Comparison of ENCODE assay signal across 21 cellular contexts in the genomic region with DNA sequence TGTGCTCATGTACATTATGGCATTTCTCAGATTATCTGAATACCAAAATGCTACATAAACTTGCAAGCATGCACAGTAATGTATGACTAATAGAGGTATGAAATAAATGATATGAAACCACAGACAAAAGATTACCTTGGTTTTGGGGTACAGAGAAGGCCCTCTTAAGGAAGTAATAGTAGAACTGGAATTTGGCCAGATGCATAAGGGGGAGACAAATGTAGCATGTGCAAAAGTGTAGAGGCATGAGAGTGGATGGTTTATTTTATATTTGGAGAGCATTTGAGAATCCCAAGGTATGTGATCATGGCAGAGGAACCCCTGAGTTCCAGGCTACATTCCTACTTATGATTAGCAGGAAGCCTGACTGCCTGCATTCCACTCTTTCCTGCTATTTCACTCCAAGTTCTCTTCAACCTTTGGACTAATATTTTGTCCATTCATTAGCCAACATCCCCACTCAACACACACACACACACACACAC.
DNase-seq lines count a peak whose midpoint lies in the region; ATAC-seq, FAIRE-seq and TF ChIP-seq lines count a peak whose summit lies in the region.
"Had no signal": no experiment of that assay in that cellular context is flagged by ENCODE, and none has a peak within 500 bp of the region (broad histone marks: within the 10 kb centered on the region; RNA-seq: fewer than 3 reads in every experiment).

No MANE protein-coding gene starts in this region.

- no peak overlapping the region for H3K14ac ChIP-seq in H1 (ENCODE audit: insufficient read length)

- H3K9me3 ChIP-seq in GM23248 (ENCODE audit: low read depth) (no peaks in the 10 kb centered on the region), H1 (ENCODE audit: insufficient read depth in 2 of 2, low read depth in 1 of 2, low read length in 1 of 2) (no peaks in the 10 kb centered on the region), colonic mucosa (no peaks in the 10 kb centered on the region)
- no peaks in the 10 kb centered on the region for H3K9me3 ChIP-seq in CD8-positive, alpha-beta T cell (ENCODE audit: low read length)
- H3K9me3 ChIP-seq: BLaER1, MG63, SJCRH30, tibial artery had no signal

- intact Hi-C loops in colonic mucosa (cut with DNase I) = loop anchor here (10.0 kb wide), 1 partner anchor 487 kb away; no protein-coding TSS in a partner anchor
- intact Hi-C loops in CD8-positive, alpha-beta T cell (cut with DNase I, micrococcal nuclease) = no loop called here

- H3F3A ChIP-seq in GM23248 (ENCODE audit: insufficient read depth) = peaks cover 60% of the 10 kb centered on the region

- H3K56ac ChIP-seq in H1 (replicated peaks; ENCODE audit: insufficient read length, low read depth, low read length) = no peak overlapping the region

- TF ChIP-seq EP300 in H1 (IDR thresholded peaks at IDR 0.05; ENCODE audit: borderline replicate concordance in 1 of 2, low read depth in 2 of 2, low read length in 2 of 2) = no peak

- H4K5ac ChIP-seq in H1 (ENCODE audit: insufficient read length, low read depth, low read length) = no peak overlapping the region

- H3K27me3 ChIP-seq in GM23248 (replicated peaks; ENCODE audit: insufficient read depth) = no peaks in the 10 kb centered on the region
- H3K27me3 ChIP-seq in H1 (replicated peaks in 1 of 4; ENCODE audit: control insufficient read depth in 3 of 4, extremely low read depth in 1 of 4, insufficient read depth in 3 of 4, low read length in 3 of 4) = no peaks in the 10 kb centered on the region
- no peaks in the 10 kb centered on the region for H3K27me3 ChIP-seq in colonic mucosa
- no peaks in the 10 kb centered on the region for H3K27me3 ChIP-seq in CD8-positive, alpha-beta T cell (ENCODE audit: insufficient read depth, low read length)
- H3K27me3 ChIP-seq: BLaER1, MG63, SJCRH30, tibial artery had no signal

- H2AFZ ChIP-seq in GM23248 (no peak overlapping the region), H1 (ENCODE audit: low read length) (no peak overlapping the region)

- no peak for ATAC-seq in CD8-positive, alpha-beta T cell
- ATAC-seq: HCT116 had no signal

- no peaks in the 10 kb centered on the region for H4K20me1 ChIP-seq in GM23248 (ENCODE audit: insufficient read depth)
- H4K20me1 ChIP-seq in H1 (replicated peaks in 1 of 2; ENCODE audit: control insufficient read depth in 1 of 2, insufficient read depth in 2 of 2, low read length in 2 of 2) = no peaks in the 10 kb centered on the region
- H4K20me1 ChIP-seq: BLaER1 had no signal

- in situ Hi-C loops in GM23248 (cut with MboI) = loop anchor here (25.0 kb wide), 1 partner anchor 681 kb away; no protein-coding TSS in a partner anchor

- no peak overlapping the region for H4K8ac ChIP-seq in H1 (ENCODE audit: extremely low read depth, insufficient read depth, low read length)

- no peak overlapping the region for H2BK20ac ChIP-seq in H1 (ENCODE audit: low read length)

- no peaks in the 10 kb centered on the region for H3K36me3 ChIP-seq in GM23248 (ENCODE audit: low read depth)
- H3K36me3 ChIP-seq in H1 (ENCODE audit: control insufficient read depth in 2 of 4, insufficient read depth in 4 of 4, low read length in 3 of 4) = 0 out of 8 replicates have a peak, but pooled peaks cover 0 to 3% (median 0%) of the 10 kb centered on the region in 4 experiments
- no peaks in the 10 kb centered on the region for H3K36me3 ChIP-seq in colonic mucosa
- no peaks in the 10 kb centered on the region for H3K36me3 ChIP-seq in CD8-positive, alpha-beta T cell (ENCODE audit: insufficient read depth, low read length)
- H3K36me3 ChIP-seq: BLaER1, MG63, SJCRH30 had no signal

- no peaks in the 10 kb centered on the region for H3K9me2 ChIP-seq in GM23248 (ENCODE audit: insufficient read depth)

- H3K27ac ChIP-seq in GM23248 (no peak overlapping the region), H1 (ENCODE audit: low read depth, low read length) (no peak overlapping the region), colonic mucosa (no peak overlapping the region)
- no peak overlapping the region for H3K27ac ChIP-seq in CD8-positive, alpha-beta T cell (ENCODE audit: low read depth, low read length)
- H3K27ac ChIP-seq: BLaER1, SJCRH30, tibial artery had no signal

- peak; percentile 11 for FAIRE-seq in RCC 7860 (lab: Jason Lieb, UNC)
- FAIRE-seq in H1 (lab: Jason Lieb, UNC) = no peak

- no peak overlapping the region for H2BK120ac ChIP-seq in H1 (replicated peaks; ENCODE audit: low read depth, low read length)

- peak overlapping the region; percentile 50 for H3K4me2 ChIP-seq in GM23248 (ENCODE audit: unreplicated experiment)
- H3K4me2 ChIP-seq in H1 (ENCODE audit: insufficient read depth in 1 of 2, low read depth in 2 of 2, low read length in 2 of 2) = no peak overlapping the region
- H3K4me2 ChIP-seq: BLaER1 had no signal

- no peaks in the 10 kb centered on the region; the same call in 1 of the 2 replicates for H3K23me2 ChIP-seq in H1 (ENCODE audit: low read depth, low read length)

- H3K4me3 ChIP-seq in GM23248 = no peak overlapping the region
- no peak overlapping the region for H3K4me3 ChIP-seq in H1 (ENCODE audit: extremely low read depth in 1 of 4, insufficient read depth in 2 of 4, low read depth in 3 of 4, low read length in 4 of 4)
- no peak overlapping the region for H3K4me3 ChIP-seq in colonic mucosa
- no peak overlapping the region for H3K4me3 ChIP-seq in CD8-positive, alpha-beta T cell (ENCODE audit: low read depth, low read length)
- H3K4me3 ChIP-seq: BLaER1, MG63, SJCRH30, tibial artery had no signal

- H3K27me3 Mint-ChIP-seq in CD8-positive, alpha-beta T cell (ENCODE audit: low read depth) = peaks cover 12% of the 10 kb centered on the region

- no peak overlapping the region for H3K18ac ChIP-seq in H1 (ENCODE audit: extremely low read depth, low read length)

- TF ChIP-seq CTCF in H1 (IDR thresholded peaks at IDR 0.05; ENCODE audit: control extremely low read depth in 1 of 3, insufficient read depth in 1 of 3, low read depth in 1 of 3, low read length in 3 of 3) (no peak), colonic mucosa (IDR thresholded peaks at IDR 0.05) (no peak), GM20000 (IDR thresholded peaks at IDR 0.05; ENCODE audit: extremely low read depth, missing control alignments) (no peak)
- no peak for TF ChIP-seq CTCF in CD8-positive, alpha-beta T cell (IDR thresholded peaks at IDR 0.05)

- no peak overlapping the region for H3K27ac Mint-ChIP-seq in CD8-positive, alpha-beta T cell
- H3K27ac Mint-ChIP-seq: memory B cell had no signal

- CTCF ChIA-PET in H1 (lab: Charles Lee; ENCODE audit: partially characterized antibody) = interaction anchor here (1.8 to 13.1 kb wide), 2 partner anchors 7 to 11 kb away, joined by 4 to 113 read pairs; no protein-coding TSS in a partner anchor
- CTCF ChIA-PET in CD8-positive, alpha-beta T cell (lab: Charles Lee) = no interaction called here

- no peak for TF ChIP-seq RAD21 in H1 (IDR thresholded peaks at IDR 0.05 in 1 of 2, conservative IDR thresholded peaks at IDR 0.05 in 1 of 2; ENCODE audit: low read depth in 2 of 2, low read length in 2 of 2)

- H3K4me1 Mint-ChIP-seq in CD8-positive, alpha-beta T cell (ENCODE audit: low read depth) = no peaks in the 10 kb centered on the region
- H3K4me1 Mint-ChIP-seq: memory B cell had no signal

- no peak overlapping the region for H4K91ac ChIP-seq in H1 (replicated peaks; ENCODE audit: insufficient read length, low read length)

- no peak for TF ChIP-seq POLR2A in H1 (IDR thresholded peaks at IDR 0.05; ENCODE audit: control extremely low read depth in 1 of 2, low read depth in 2 of 2, low read length in 2 of 2)

- no peak overlapping the region for H2BK5ac ChIP-seq in H1 (ENCODE audit: low read depth, low read length)

- no peak overlapping the region for H2BK12ac ChIP-seq in H1 (ENCODE audit: low read depth, low read length)

- H3K4ac ChIP-seq in H1 (replicated peaks; ENCODE audit: insufficient read length, low read depth, low read length) = no peak overlapping the region

- H3K79me2 ChIP-seq in GM23248 (ENCODE audit: insufficient read depth) (no peaks in the 10 kb centered on the region), H1 (ENCODE audit: control insufficient read depth in 1 of 2, insufficient read depth in 2 of 2, low read length in 2 of 2) (no peaks in the 10 kb centered on the region)

- peaks cover 59% of the 10 kb centered on the region for H3K4me1 ChIP-seq in GM23248 (ENCODE audit: insufficient read depth)
- peaks cover 0 to 8% (median 0%) of the 10 kb centered on the region in 4 experiments; a peak in 2 of 7 replicates for H3K4me1 ChIP-seq in H1 (replicated peaks in 1 of 4; ENCODE audit: control insufficient read depth in 3 of 4, insufficient read depth in 4 of 4, low read length in 3 of 4)
- no peaks in the 10 kb centered on the region for H3K4me1 ChIP-seq in colonic mucosa
- H3K4me1 ChIP-seq in CD8-positive, alpha-beta T cell (ENCODE audit: insufficient read depth, low read length) = no peaks in the 10 kb centered on the region
- H3K4me1 ChIP-seq: SJCRH30 had no signal

- no peak overlapping the region for H3K4me3 Mint-ChIP-seq in CD8-positive, alpha-beta T cell
- H3K4me3 Mint-ChIP-seq: memory B cell had no signal

- no peaks in the 10 kb centered on the region for H3K9me3 Mint-ChIP-seq in CD8-positive, alpha-beta T cell

- H3K23ac ChIP-seq in H1 (ENCODE audit: insufficient read length) = no peak overlapping the region

- POLR2A ChIA-PET in H1 (lab: Charles Lee; ENCODE audit: partially characterized antibody) = no interaction called here
- POLR2A ChIA-PET in CD8-positive, alpha-beta T cell (lab: Charles Lee) = interaction anchor here (0.7 kb wide), 1 partner anchor 270 kb away, joined by 3 read pairs; no protein-coding TSS in a partner anchor

- no peak overlapping the region for H2BK15ac ChIP-seq in H1 (ENCODE audit: low read length)

- H3K36me3 Mint-ChIP-seq in CD8-positive, alpha-beta T cell = no peaks in the 10 kb centered on the region
- H3K36me3 Mint-ChIP-seq: memory B cell had no signal

- DNase-seq in GM23248 (peak; percentile 42), RCC 7860 (ENCODE audit: low spot score) (peak; percentile 53), H1 (ENCODE audit: low read depth in 1 of 2, low spot score in 2 of 2) (no peak), non-pigmented ciliary epithelial cell (ENCODE audit: low read depth) (peak; percentile 70), colonic mucosa (no peak), NCI-H1105 treated with DMSO at 0.1 percent for 48 hours (lab: John Stamatoyannopoulos, UW) (no peak), GM20000 (ENCODE audit: low spot score) (no peak)
- DNase-seq in CD8-positive, alpha-beta T cell = no peak
- DNase-seq: activated effector memory CD4-positive, alpha-beta T cell treated with Interleukin-2 at 50 U/mL for 16 hours; amniotic stem cell; DMS 273 treated with DMSO at 0.1 percent for 48 hours; MG63; NCI-H187; NCI-H510A; SJCRH30; stimulated activated CD4-positive, alpha-beta T cell treated with anti-CD3 and anti-CD28 coated beads, Interleukin-15, amount 100 ng/mL, for 24 hours; stimulated activated naive CD4-positive, alpha-beta T cell; tibial artery had no signal

- H2AK5ac ChIP-seq in H1 (ENCODE audit: low read depth, low read length) = 0 out of 2 replicates have a peak overlapping the region, but pooled peaks have one; percentile 28

- H3K79me1 ChIP-seq in H1 (ENCODE audit: low read depth, low read length) = no peaks in the 10 kb centered on the region

- no peak overlapping the region for H3K9ac ChIP-seq in GM23248
- no peak overlapping the region for H3K9ac ChIP-seq in H1 (replicated peaks in 1 of 4; ENCODE audit: extremely low read depth in 1 of 4, low read depth in 3 of 4, low read length in 3 of 4)
- no peak overlapping the region for H3K9ac ChIP-seq in colonic mucosa (ENCODE audit: low read depth in 2 of 2, low read length in 2 of 2)
- H3K9ac ChIP-seq: BLaER1 had no signal

Comparison
In these comparisons a context has a peak if more than half of its experiments do, and no peak if none do; other contexts are left out.
1. DNase-seq: peak in GM23248 (single experiment), RCC 7860 (single experiment) and non-pigmented ciliary epithelial cell (single experiment); none in H1 (0 of 2), colonic mucosa (single experiment), CD8-positive, alpha-beta T cell (0 of 7), NCI-H1105 treated with DMSO at 0.1 percent for 48 hours (single experiment) and GM20000 (single experiment).